ENCODE assay signal across 36 cellular contexts in genomic region chr16:84326545-84326944, GRCh38. TPM values are rescaled to one million over a fixed set of nuclear protein-coding genes. Genes with fewer than 3 reads are reported as not detected.
"Had no signal": no experiment of that assay in that cellular context is flagged by ENCODE, and none has a peak within 500 bp of the region (broad histone marks: within the 10 kb centered on the region; RNA-seq: fewer than 3 reads in every experiment).

No MANE protein-coding gene starts in this region.

- H3K27me3 Mint-ChIP-seq: activated naive CD8-positive, alpha-beta T cell treated with anti-CD3 and anti-CD28 coated beads for 36 hours had no signal

- H3K9me3 ChIP-seq: adrenal gland, body of pancreas, breast epithelium had no signal

- ATAC-seq: activated CD8-positive, alpha-beta T cell treated with anti-CD3 and anti-CD28 coated beads for 36 hours; activated naive CD4-positive, alpha-beta T cell treated with anti-CD3 and anti-CD28 coated beads, Interleukin-2, amount 50 U/mL, for 72 hours; activated T-cell treated with anti-CD3 and anti-CD28 coated beads, Interleukin-2, amount 50 U/mL, for 4 hours; activated T-cell treated with anti-CD3 and anti-CD28 coated beads, Interleukin-2, amount 50 U/mL, for 72 hours; activated T-helper 17 cell treated with anti-CD3 and anti-CD28 coated beads, Interleukin-2, amount 50 U/mL, for 72 hours; body of pancreas had no signal

- H3K27ac ChIP-seq: adrenal gland, body of pancreas, brain microvascular endothelial cell, breast epithelium, VCaP had no signal

- H3K4me1 ChIP-seq: adrenal gland, body of pancreas, breast epithelium had no signal

- H3K27me3 ChIP-seq: adrenal gland, body of pancreas, brain microvascular endothelial cell, breast epithelium had no signal

- H3K4me1 Mint-ChIP-seq: activated B cell treated with CpG ODN at 0.5 μM for 24 hours; activated CD4-positive, alpha-beta T cell treated with anti-CD3 and anti-CD28 coated beads, Interleukin-2, amount 10 ng/mL, durations not matched to agents 24 days and 14 days; activated naive CD8-positive, alpha-beta T cell treated with anti-CD3 and anti-CD28 coated beads for 36 hours; activated T-helper 17 cell treated with anti-CD3 and anti-CD28 coated beads, Interleukin-2, amount 50 U/mL, for 72 hours had no signal

- H3K4me3 Mint-ChIP-seq: activated B cell treated with CpG ODN at 0.5 μM for 24 hours; activated CD4-positive, alpha-beta memory T cell treated with anti-CD3 and anti-CD28 coated beads for 36 hours; activated CD4-positive, alpha-beta T cell treated with anti-CD3 and anti-CD28 coated beads, Interleukin-2, amount 10 ng/mL, durations not matched to agents 24 days and 14 days; activated CD8-positive, alpha-beta T cell treated with anti-CD3 and anti-CD28 coated beads for 36 hours; activated naive CD4-positive, alpha-beta T cell treated with anti-CD3 and anti-CD28 coated beads for 36 hours; activated naive CD8-positive, alpha-beta T cell treated with anti-CD3 and anti-CD28 coated beads for 36 hours; activated T-cell treated with anti-CD3 and anti-CD28 coated beads, Interleukin-2, amount 50 U/mL, for 4 hours; activated T-cell treated with anti-CD3 and anti-CD28 coated beads, Interleukin-2, amount 50 U/mL, for 72 hours; activated T-helper 1 cell treated with anti-CD3 and anti-CD28 coated beads, Interleukin-12 subunit alpha, Interleukin-12 subunit beta, Interleukin-2, Interleukin-4 antibody, amounts not matched to agents 30 ng/mL and 10 ng/mL and 1 ng/mL, durations not matched to agents 14 hours and 24 hours and 36 hours; activated T-helper 17 cell treated with anti-CD3 and anti-CD28 coated beads, Interleukin-2, amount 50 U/mL, for 72 hours; T-helper 1 cell treated with Interleukin-12 subunit alpha and Interleukin-12 subunit beta and Interleukin-4 antibody, amounts not matched to agents 30 μg/mL and 1 μg/mL, for 36 hours; T-helper 2 cell treated with Interferon-gamma antibody and Interleukin-4, amounts not matched to agents 5 μg/mL and 100 μg/mL, for 36 hours had no signal

- H3K9me3 Mint-ChIP-seq: activated B cell treated with CpG ODN at 0.5 μM for 24 hours; activated CD4-positive, alpha-beta memory T cell treated with anti-CD3 and anti-CD28 coated beads for 36 hours; activated CD4-positive, alpha-beta T cell treated with anti-CD3 and anti-CD28 coated beads, Interleukin-2, amount 10 ng/mL, durations not matched to agents 24 days and 14 days; activated CD8-positive, alpha-beta T cell treated with anti-CD3 and anti-CD28 coated beads for 36 hours; activated naive CD4-positive, alpha-beta T cell treated with anti-CD3 and anti-CD28 coated beads for 36 hours; activated naive CD4-positive, alpha-beta T cell treated with anti-CD3 and anti-CD28 coated beads, Interleukin-2, amount 50 U/mL, for 72 hours; activated naive CD8-positive, alpha-beta T cell treated with anti-CD3 and anti-CD28 coated beads for 36 hours; activated T-cell treated with anti-CD3 and anti-CD28 coated beads, Interleukin-2, amount 50 U/mL, for 4 hours; activated T-cell treated with anti-CD3 and anti-CD28 coated beads, Interleukin-2, amount 50 U/mL, for 72 hours; activated T-helper 1 cell treated with anti-CD3 and anti-CD28 coated beads, Interleukin-12 subunit alpha, Interleukin-12 subunit beta, Interleukin-2, Interleukin-4 antibody, amounts not matched to agents 30 ng/mL and 10 ng/mL and 1 ng/mL, durations not matched to agents 14 hours and 24 hours and 36 hours; activated T-helper 17 cell treated with anti-CD3 and anti-CD28 coated beads, Interleukin-2, amount 50 U/mL, for 72 hours; T-helper 1 cell treated with Interleukin-12 subunit alpha and Interleukin-12 subunit beta and Interleukin-4 antibody, amounts not matched to agents 30 μg/mL and 1 μg/mL, for 36 hours; T-helper 2 cell treated with Interferon-gamma antibody and Interleukin-4, amounts not matched to agents 5 μg/mL and 100 μg/mL, for 36 hours had no signal

- H3K36me3 Mint-ChIP-seq: activated CD4-positive, alpha-beta memory T cell treated with anti-CD3 and anti-CD28 coated beads for 36 hours; activated naive CD4-positive, alpha-beta T cell treated with anti-CD3 and anti-CD28 coated beads, Interleukin-2, amount 50 U/mL, for 72 hours; activated naive CD8-positive, alpha-beta T cell treated with anti-CD3 and anti-CD28 coated beads for 36 hours had no signal

- DNase-seq: activated B cell treated with CpG ODN at 0.5 μM for 24 hours; activated CD4-positive, alpha-beta memory T cell treated with anti-CD3 and anti-CD28 coated beads for 36 hours; activated CD4-positive, alpha-beta T cell treated with anti-CD3 and anti-CD28 coated beads for 4 hours; activated CD4-positive, alpha-beta T cell treated with anti-CD3 and anti-CD28 coated beads, Interleukin-2, amount 10 ng/mL, durations not matched to agents 24 days and 14 days; activated CD4-positive, alpha-beta T cell treated with anti-CD3 and anti-CD28 coated beads, Interleukin-2, amount 50 U/mL, for 1 hour; activated CD4-positive, alpha-beta T cell treated with anti-CD3 and anti-CD28 coated beads, Interleukin-2, amount 50 U/mL, for 4 hours; activated CD4-positive, CD25-positive, alpha-beta regulatory T cell treated with anti-CD3 and anti-CD28 coated beads, Interleukin-2, amount 50 U/mL, for 72 hours; activated CD8-positive, alpha-beta memory T cell treated with anti-CD3 and anti-CD28 coated beads, Interleukin-2, amount 50 U/mL, for 4 hours; activated CD8-positive, alpha-beta T cell treated with anti-CD3 and anti-CD28 coated beads for 36 hours; activated effector memory CD4-positive, alpha-beta T cell treated with anti-CD3 and anti-CD28 coated beads, Interleukin-2, amount 50 U/mL, for 16 hours; activated gamma-delta T cell treated with Interleukin-2 at 50 U/mL for 16 hours; activated naive CD4-positive, alpha-beta T cell; activated naive CD4-positive, alpha-beta T cell treated with anti-CD3 and anti-CD28 coated beads for 36 hours; activated naive CD4-positive, alpha-beta T cell treated with anti-CD3 and anti-CD28 coated beads, Interleukin-2, amount 50 U/mL, for 16 hours; activated naive CD8-positive, alpha-beta T cell treated with anti-CD3 and anti-CD28 coated beads for 36 hours; activated T-cell treated with anti-CD3 and anti-CD28 coated beads for 4 hours; activated T-cell treated with anti-CD3 and anti-CD28 coated beads, Interleukin-2, amount 50 U/mL, for 1 hour; activated T-cell treated with anti-CD3 and anti-CD28 coated beads, Interleukin-2, amount 50 U/mL, for 4 hours; activated T-cell treated with anti-CD3 and anti-CD28 coated beads, Interleukin-2, amount 50 U/mL, for 72 hours; adrenal gland; amniotic stem cell; body of pancreas; brain microvascular endothelial cell; central memory CD4-positive, alpha-beta T cell; T-helper 1 cell; T-helper 2 cell; T-helper 9 cell had no signal

- H3K27ac Mint-ChIP-seq: activated B cell treated with CpG ODN at 0.5 μM for 24 hours; activated CD4-positive, alpha-beta memory T cell treated with anti-CD3 and anti-CD28 coated beads for 36 hours; activated CD4-positive, alpha-beta T cell treated with anti-CD3 and anti-CD28 coated beads, Interleukin-2, amount 10 ng/mL, durations not matched to agents 24 days and 14 days; activated CD8-positive, alpha-beta T cell treated with anti-CD3 and anti-CD28 coated beads for 36 hours; activated naive CD4-positive, alpha-beta T cell treated with anti-CD3 and anti-CD28 coated beads for 36 hours; activated naive CD4-positive, alpha-beta T cell treated with anti-CD3 and anti-CD28 coated beads, Interleukin-2, amount 50 U/mL, for 72 hours; activated naive CD8-positive, alpha-beta T cell treated with anti-CD3 and anti-CD28 coated beads for 36 hours; activated T-cell treated with anti-CD3 and anti-CD28 coated beads, Interleukin-2, amount 50 U/mL, for 72 hours; activated T-helper 1 cell treated with anti-CD3 and anti-CD28 coated beads, Interleukin-12 subunit alpha, Interleukin-12 subunit beta, Interleukin-2, Interleukin-4 antibody, amounts not matched to agents 30 ng/mL and 10 ng/mL and 1 ng/mL, durations not matched to agents 14 hours and 24 hours and 36 hours; activated T-helper 17 cell treated with anti-CD3 and anti-CD28 coated beads, Interleukin-2, amount 50 U/mL, for 72 hours; T-helper 1 cell treated with Interleukin-12 subunit alpha and Interleukin-12 subunit beta and Interleukin-4 antibody, amounts not matched to agents 30 μg/mL and 1 μg/mL, for 36 hours; T-helper 2 cell treated with Interferon-gamma antibody and Interleukin-4, amounts not matched to agents 5 μg/mL and 100 μg/mL, for 36 hours had no signal

- H3K36me3 ChIP-seq: adrenal gland, brain microvascular endothelial cell, breast epithelium had no signal

- H3K4me3 ChIP-seq: adrenal gland, body of pancreas, breast epithelium had no signal

RNA-seq across cellular contexts. Expression of gene WFDC1, which starts 31.9 kb away (rescaled TPM):
- total RNA-seq: activated B cell treated with CpG ODN at 0.5 μM for 24 hours; activated CD4-positive, alpha-beta memory T cell treated with anti-CD3 and anti-CD28 coated beads for 36 hours; activated CD4-positive, alpha-beta T cell treated with anti-CD3 and anti-CD28 coated beads, Interleukin-2, amount 10 ng/mL, durations not matched to agents 24 days and 14 days; activated CD8-positive, alpha-beta memory T cell treated with anti-CD3 and anti-CD28 coated beads for 36 hours; activated CD8-positive, alpha-beta T cell treated with anti-CD3 and anti-CD28 coated beads for 36 hours; activated naive CD4-positive, alpha-beta T cell treated with anti-CD3 and anti-CD28 coated beads for 36 hours; activated naive CD4-positive, alpha-beta T cell treated with anti-CD3 and anti-CD28 coated beads, Interleukin-2, amount 50 U/mL, for 72 hours; activated naive CD8-positive, alpha-beta T cell treated with anti-CD3 and anti-CD28 coated beads for 36 hours; activated T-cell treated with anti-CD3 and anti-CD28 coated beads, Interleukin-2, amount 50 U/mL, for 4 hours; activated T-cell treated with anti-CD3 and anti-CD28 coated beads, Interleukin-2, amount 50 U/mL, for 72 hours; activated T-helper 1 cell treated with anti-CD3 and anti-CD28 coated beads, Interleukin-12 subunit alpha, Interleukin-12 subunit beta, Interleukin-2, Interleukin-4 antibody, amounts not matched to agents 30 ng/mL and 10 ng/mL and 1 ng/mL, durations not matched to agents 14 hours and 24 hours and 36 hours had no signal

RNA-seq across cellular contexts. Expression of gene ATP2C2, which starts 41.8 kb away (rescaled TPM):
- total RNA-seq: activated B cell treated with CpG ODN at 0.5 μM for 24 hours; activated CD4-positive, alpha-beta memory T cell treated with anti-CD3 and anti-CD28 coated beads for 36 hours; activated CD4-positive, alpha-beta T cell treated with anti-CD3 and anti-CD28 coated beads, Interleukin-2, amount 10 ng/mL, durations not matched to agents 24 days and 14 days; activated CD8-positive, alpha-beta memory T cell treated with anti-CD3 and anti-CD28 coated beads for 36 hours; activated CD8-positive, alpha-beta T cell treated with anti-CD3 and anti-CD28 coated beads for 36 hours; activated naive CD4-positive, alpha-beta T cell treated with anti-CD3 and anti-CD28 coated beads for 36 hours; activated naive CD4-positive, alpha-beta T cell treated with anti-CD3 and anti-CD28 coated beads, Interleukin-2, amount 50 U/mL, for 72 hours; activated naive CD8-positive, alpha-beta T cell treated with anti-CD3 and anti-CD28 coated beads for 36 hours; activated T-cell treated with anti-CD3 and anti-CD28 coated beads, Interleukin-2, amount 50 U/mL, for 4 hours; activated T-helper 1 cell treated with anti-CD3 and anti-CD28 coated beads, Interleukin-12 subunit alpha, Interleukin-12 subunit beta, Interleukin-2, Interleukin-4 antibody, amounts not matched to agents 30 ng/mL and 10 ng/mL and 1 ng/mL, durations not matched to agents 14 hours and 24 hours and 36 hours; activated T-helper 17 cell treated with anti-CD3 and anti-CD28 coated beads, Interleukin-2, amount 50 U/mL, for 72 hours; cardiac septum had no signal
